Comparison of ENCODE assay signal across 8 cellular contexts in genomic region chr1:42456010-42456753, GRCh38. TPM values are rescaled to one million over a fixed set of nuclear protein-coding genes. Genes with fewer than 3 reads are reported as not detected.
DNase-seq lines count a peak whose midpoint lies in the region; ATAC-seq and TF ChIP-seq lines count a peak whose summit lies in the region.

TSS of gene PPCS (plus strand) at chr1:42456543. CDS start at chr1:42456566, 23 bp downstream.
A gene with protein sequence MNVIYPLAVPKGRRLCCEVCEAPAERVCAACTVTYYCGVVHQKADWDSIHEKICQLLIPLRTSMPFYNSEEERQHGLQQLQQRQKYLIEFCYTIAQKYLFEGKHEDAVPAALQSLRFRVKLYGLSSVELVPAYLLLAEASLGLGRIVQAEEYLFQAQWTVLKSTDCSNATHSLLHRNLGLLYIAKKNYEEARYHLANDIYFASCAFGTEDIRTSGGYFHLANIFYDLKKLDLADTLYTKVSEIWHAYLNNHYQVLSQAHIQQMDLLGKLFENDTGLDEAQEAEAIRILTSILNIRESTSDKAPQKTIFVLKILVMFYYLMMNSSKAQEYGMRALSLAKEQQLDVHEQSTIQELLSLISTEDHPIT (minus strand): TSS chr1:42456022. CDS start chr1:42455997, 25 bp downstream.

- peak within 1 kb of the TSS; percentile 75 for H3K27ac Mint-ChIP-seq in Calu3 (ENCODE audit: unreplicated experiment)

- DNase-seq in Calu3, result peak; percentile 86
- DNase-seq in HT1080 (ENCODE audit: low read depth), result peak; percentile 77
- peak; percentile 85 for DNase-seq in NOMO-1 treated with dmso at 0.1 percent for 144 hours (lab: John Stamatoyannopoulos, UW; ENCODE audit: unreplicated experiment)
- DNase-seq in activated T-cell treated with anti-CD3 and anti-CD28 coated beads for 1 hour (ENCODE audit: low read depth), result peak; percentile 85
- DNase-seq in epithelial cell of prostate (ENCODE audit: low read depth, low spot score), result peak; percentile 40
- peak; percentile 89 for DNase-seq in mucosa of gallbladder (ENCODE audit: low spot score)
- DNase-seq in stimulated activated CD8-positive, alpha-beta memory T cell treated with anti-CD3 and anti-CD28 coated beads, Interleukin-4, amount 100 ng/mL, for 24 hours (ENCODE audit: low read depth), result peak; percentile 89

- CTCF ChIA-PET in Calu3 (lab: Charles Lee), result no interaction called here

- no peak for TF ChIP-seq CTCF in Calu3 (IDR thresholded peaks at IDR 0.05; ENCODE audit: unreplicated experiment)

- H3K4me1 Mint-ChIP-seq in Calu3 (ENCODE audit: low read depth, unreplicated experiment), result peaks cover 21% of the 10 kb centered on the region

- H3K36me3 Mint-ChIP-seq in Calu3 (ENCODE audit: insufficient read depth, unreplicated experiment), result peaks cover 49% of the 10 kb centered on the region

- H3K4me3 Mint-ChIP-seq in Calu3 (ENCODE audit: low read depth, unreplicated experiment), result peak within 1 kb of the TSS; percentile 77

- no TSS peak for BruUV-seq in Calu3 (replicated peaks; lab: Mats Ljungman, UMichigan)

- H3K9me3 Mint-ChIP-seq in Calu3 (ENCODE audit: low read depth, unreplicated experiment), result no peaks in the 10 kb centered on the region

- peak within 1 kb of the TSS; percentile 83 for H3K27ac ChIP-seq in epithelial cell of prostate

- intact Hi-C loops in Calu3 (cut with micrococcal nuclease; ENCODE audit: unreplicated experiment), result loop anchor here (5.0 kb wide), 1 partner anchor 279 kb away; no protein-coding TSS in a partner anchor

- ATAC-seq in GM21360 (IDR thresholded peaks at IDR 0.05; ENCODE audit: unreplicated experiment), result peak; percentile 80

- H3K27me3 Mint-ChIP-seq in Calu3 (ENCODE audit: unreplicated experiment), result no peaks in the 10 kb centered on the region

RNA-seq across cellular contexts. Expression of gene PPCS, which starts in this region (rescaled TPM):
- 67.8 and 72.8 TPM in 2 replicates for total RNA-seq in Calu3 (2022)
- 29.8 and 37.5 TPM in 2 replicates for total RNA-seq in HT1080 (2014; rRNA removed; shearing (Covaris generic))
- 56.5 and 64.1 TPM in 2 replicates for polyA plus RNA-seq in HT1080 (2015; cell fraction: cytosol; rRNA removed)
- polyA plus RNA-seq in HT1080 (2015; cell fraction: nucleus; rRNA removed), result 35.7 and 36.9 TPM in 2 replicates
- 84.6 TPM for total RNA-seq in mucosa of gallbladder

RNA-seq across cellular contexts. Expression of the second gene that starts in this region (rescaled TPM):
- 0.83 and 1.1 TPM in 2 replicates for total RNA-seq in Calu3 (2022)
- 0.13 TPM in 1 of 2 replicates, not detected in the other for total RNA-seq in HT1080 (2014; rRNA removed; shearing (Covaris generic))
- 0.14 and 0.89 TPM in 2 replicates for polyA plus RNA-seq in HT1080 (2015; cell fraction: cytosol; rRNA removed)
- not detected in 2 replicates for polyA plus RNA-seq in HT1080 (2015; cell fraction: nucleus; rRNA removed)
- 3.6 TPM for total RNA-seq in mucosa of gallbladder

Comparison
In these comparisons a context has a peak if more than half of its experiments do, and no peak if none do; other contexts are left out.
1. Peak in every context shown above with its lines: DNase-seq, ATAC-seq and H3K27ac ChIP-seq.